9 cellular contexts compared by ENCODE assay signal in the genomic region with DNA sequence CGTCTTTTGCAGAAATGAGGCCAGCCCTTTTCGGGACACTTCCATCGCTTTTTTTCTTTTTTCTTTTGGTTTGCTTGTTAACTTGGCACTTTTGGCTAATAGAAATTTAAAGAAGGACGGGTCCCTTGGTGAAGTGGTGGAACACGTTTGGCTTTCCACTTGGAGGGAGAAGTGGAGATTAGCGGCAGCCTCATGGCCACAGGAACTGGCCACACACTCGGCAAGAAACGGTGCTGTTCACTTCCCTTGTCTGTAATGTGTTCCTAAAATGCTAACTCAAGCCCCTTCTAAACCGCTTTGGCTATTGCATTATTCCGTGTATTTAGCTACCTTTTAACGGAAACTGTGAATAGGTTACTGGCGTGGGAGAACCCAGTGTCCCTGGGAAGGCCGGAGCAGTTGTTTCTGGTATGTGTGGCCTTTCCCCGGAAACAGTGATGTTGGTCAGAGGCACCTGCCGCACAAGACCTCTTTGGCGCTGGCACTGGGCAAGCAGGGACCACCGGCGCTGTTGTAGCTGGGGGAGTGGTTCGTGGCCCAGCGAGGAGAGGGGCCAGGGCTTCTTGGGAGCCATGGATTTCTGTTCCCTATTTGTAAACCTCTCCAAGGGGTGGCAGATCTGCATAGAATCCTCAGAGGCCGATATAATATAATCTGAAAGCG. TPM values are rescaled to one million over a fixed set of nuclear protein-coding genes. Genes with fewer than 3 reads are reported as not detected.
DNase-seq lines count a peak whose midpoint lies in the region; ATAC-seq and TF ChIP-seq lines count a peak whose summit lies in the region.
"Had no signal": no experiment of that assay in that cellular context is flagged by ENCODE, and none has a peak within 500 bp of the region (broad histone marks: within the 10 kb centered on the region; RNA-seq: fewer than 3 reads in every experiment).

No MANE protein-coding gene starts in this region.

- no peak overlapping the region for H3K27ac Mint-ChIP-seq in WTC11

- H3K9ac ChIP-seq in HCT116 (ENCODE audit: low read length) (peak overlapping the region; percentile 65), skeletal muscle satellite cell (ENCODE audit: low read depth, low read length) (peak overlapping the region; percentile 77)

- peak overlapping the region; percentile 53 to 71 for H3K4me3 ChIP-seq in HCT116 (replicated peaks in 1 of 2; ENCODE audit: low read depth in 1 of 2, low read length in 2 of 2)
- peak overlapping the region; percentile 65 for H3K4me3 ChIP-seq in hepatocyte
- peak overlapping the region; percentile 74 for H3K4me3 ChIP-seq in skeletal muscle satellite cell (ENCODE audit: low read length)

- no peaks in the 10 kb centered on the region for H3K9me2 ChIP-seq in HCT116 (ENCODE audit: insufficient read depth)
- H3K9me2 ChIP-seq in hepatocyte (replicated peaks; ENCODE audit: insufficient read depth) = no peaks in the 10 kb centered on the region

- H3K36me3 ChIP-seq in HCT116 (ENCODE audit: control insufficient read depth in 1 of 2, insufficient read depth in 2 of 2, low read length in 2 of 2) (no peaks in the 10 kb centered on the region), hepatocyte (replicated peaks; ENCODE audit: insufficient read depth, low read depth) (no peaks in the 10 kb centered on the region), skeletal muscle satellite cell (ENCODE audit: insufficient read depth, low read length) (no peaks in the 10 kb centered on the region)
- H3K36me3 ChIP-seq: neutrophil had no signal

- H3K27me3 Mint-ChIP-seq in WTC11 (ENCODE audit: low read depth) = peaks cover 60% of the 10 kb centered on the region

- intact Hi-C loops in HCT116 (cut with micrococcal nuclease) = loop anchor here (5.0 kb wide), 1 partner anchor 62 kb away; no protein-coding TSS in a partner anchor

- CTCF ChIA-PET in HCT116 (lab: Charles Lee) (interaction anchor here (2.0 kb wide), 1 partner anchor 63 kb away, joined by 7 read pairs; no protein-coding TSS in a partner anchor), WTC11 (lab: Charles Lee) (interaction anchor here (0.6 kb wide), 1 partner anchor 28 kb away, joined by 3 read pairs; no protein-coding TSS in a partner anchor)

- H3K9me3 Mint-ChIP-seq in WTC11 = no peaks in the 10 kb centered on the region

- H3K4me3 Mint-ChIP-seq in WTC11 = peak overlapping the region; percentile 66

- H3K9me3 ChIP-seq in HCT116 (ENCODE audit: control insufficient read depth in 1 of 2, insufficient read depth in 1 of 2, low read depth in 1 of 2, low read length in 2 of 2) = no peaks in the 10 kb centered on the region
- H3K9me3 ChIP-seq in hepatocyte (ENCODE audit: low read depth) = no peaks in the 10 kb centered on the region
- no peaks in the 10 kb centered on the region for H3K9me3 ChIP-seq in skeletal muscle satellite cell (replicated peaks; ENCODE audit: low read length)
- H3K9me3 ChIP-seq: neutrophil had no signal

- RAD21 ChIA-PET in HCT116 (lab: Charles Lee; ENCODE audit: low non-redundant PET in 1 of 2, low total read pairs in 2 of 2, uncharacterized antibody in 2 of 2, unreplicated experiment in 2 of 2) = no interaction called here

- TF ChIP-seq RAD21 in HCT116 (IDR thresholded peaks at IDR 0.05; ENCODE audit: low read depth) = no peak

- H4K20me1 ChIP-seq in HCT116 (ENCODE audit: insufficient read depth) = no peaks in the 10 kb centered on the region
- H4K20me1 ChIP-seq in hepatocyte (ENCODE audit: insufficient read depth, poor library complexity, severe bottlenecking) = no peaks in the 10 kb centered on the region

- no peaks in the 10 kb centered on the region for H3K36me3 Mint-ChIP-seq in WTC11

- TF ChIP-seq CTCF in HCT116 (IDR thresholded peaks at IDR 0.05 in 2 of 3, conservative IDR thresholded peaks at IDR 0.05 in 1 of 3; ENCODE audit: borderline replicate concordance in 1 of 3, insufficient read depth in 1 of 3, low read depth in 2 of 3, low read length in 2 of 3) (no peak), WTC11 (IDR thresholded peaks at IDR 0.05) (no peak), hepatocyte (IDR thresholded peaks at IDR 0.05; ENCODE audit: poor library complexity) (no peak)

- peak overlapping the region; percentile 93 for H3K4me2 ChIP-seq in HCT116 (ENCODE audit: low read length)
- H3K4me2 ChIP-seq in hepatocyte = peak overlapping the region; percentile 92
- peak overlapping the region; percentile 91 for H3K4me2 ChIP-seq in skeletal muscle satellite cell (ENCODE audit: low read length)

- no peak for ATAC-seq in HCT116
- ATAC-seq in WTC11 = no peak

- TSS peak; percentile 55 for BruUV-seq in HCT116 (replicated peaks; lab: Mats Ljungman, UMichigan)

- H3K79me2 ChIP-seq in HCT116 (ENCODE audit: insufficient read depth, low read length) = peaks cover 33% of the 10 kb centered on the region
- H3K79me2 ChIP-seq in hepatocyte = peaks cover 28% of the 10 kb centered on the region

- no peak for DNase-seq in HCT116 (ENCODE audit: low read depth, low spot score)
- DNase-seq in WTC11 (ENCODE audit: low spot score) = no peak
- no peak for DNase-seq in hepatocyte (ENCODE audit: low spot score)
- no peak for DNase-seq in T-helper 9 cell
- no peak for DNase-seq in effector CD8-positive, alpha-beta T cell (lab: John Stamatoyannopoulos, UW)
- no peak for DNase-seq in HUDEP-2 (lab: John Stamatoyannopoulos, UW; ENCODE audit: unreplicated experiment in 76 of 76)
- no peak for DNase-seq in activated CD8-positive, alpha-beta memory T cell treated with anti-CD3 and anti-CD28 coated beads for 24 hours

- 47% methylated on average over 22 of the region's 22 CpGs for WGBS in hepatocyte (ENCODE audit: low lambda C conversion rate, missing lambda C conversion rate)

- POLR2A ChIA-PET in HCT116 (lab: Charles Lee) = no interaction called here
- POLR2A ChIA-PET in WTC11 (lab: Charles Lee) = no interaction called here

- H2AFZ ChIP-seq in HCT116 (ENCODE audit: low read depth, low read length, poor library complexity, severe bottlenecking) (no peak overlapping the region), hepatocyte (peak overlapping the region; percentile 24)

- no peak for TF ChIP-seq POLR2A in HCT116 (IDR thresholded peaks at IDR 0.05; ENCODE audit: borderline replicate concordance, extremely low read depth, insufficient read depth, insufficient read length)

- peak overlapping the region; percentile 90 for H3K27ac ChIP-seq in HCT116 (ENCODE audit: low read depth, low read length)
- H3K27ac ChIP-seq in hepatocyte = peak overlapping the region; percentile 82
- H3K27ac ChIP-seq: neutrophil had no signal

- peaks cover 47 to 68% of the 10 kb centered on the region in 2 experiments for H3K4me1 ChIP-seq in HCT116 (ENCODE audit: control insufficient read depth in 1 of 2, insufficient read depth in 2 of 2, low read length in 2 of 2)
- peaks cover 37% of the 10 kb centered on the region for H3K4me1 ChIP-seq in hepatocyte (ENCODE audit: insufficient read depth)
- H3K4me1 ChIP-seq in skeletal muscle satellite cell (ENCODE audit: control insufficient read depth, insufficient read depth, low read length) = peaks cover 45% of the 10 kb centered on the region

- H3K27me3 ChIP-seq in HCT116 (ENCODE audit: insufficient read depth, low read length) (no peaks in the 10 kb centered on the region), hepatocyte (no peaks in the 10 kb centered on the region), skeletal muscle satellite cell (ENCODE audit: control insufficient read depth, insufficient read depth, low read length) (no peaks in the 10 kb centered on the region)

- peaks cover 24% of the 10 kb centered on the region for H3K4me1 Mint-ChIP-seq in WTC11

TF ChIP-seq in HCT116, 20 proteins besides CTCF, POLR2A, EP300 and RAD21 (continues in another document):
- TF ChIP-seq ZNF274 (IDR thresholded peaks at IDR 0.05; ENCODE audit: low read depth, low read length) = no peak
- no peak for TF ChIP-seq CBX3 (IDR thresholded peaks at IDR 0.05; ENCODE audit: low read depth)
- TF ChIP-seq CEBPB (IDR thresholded peaks at IDR 0.05; ENCODE audit: low read depth) = no peak
- no peak for TF ChIP-seq JUND (IDR thresholded peaks at IDR 0.05)
- no peak for TF ChIP-seq EGR1 (IDR thresholded peaks at IDR 0.05; ENCODE audit: low read depth)

TF ChIP-seq in WTC11, 78 proteins besides CTCF, POLR2A, EP300 and RAD21:
- TF ChIP-seq, protein P1, sequence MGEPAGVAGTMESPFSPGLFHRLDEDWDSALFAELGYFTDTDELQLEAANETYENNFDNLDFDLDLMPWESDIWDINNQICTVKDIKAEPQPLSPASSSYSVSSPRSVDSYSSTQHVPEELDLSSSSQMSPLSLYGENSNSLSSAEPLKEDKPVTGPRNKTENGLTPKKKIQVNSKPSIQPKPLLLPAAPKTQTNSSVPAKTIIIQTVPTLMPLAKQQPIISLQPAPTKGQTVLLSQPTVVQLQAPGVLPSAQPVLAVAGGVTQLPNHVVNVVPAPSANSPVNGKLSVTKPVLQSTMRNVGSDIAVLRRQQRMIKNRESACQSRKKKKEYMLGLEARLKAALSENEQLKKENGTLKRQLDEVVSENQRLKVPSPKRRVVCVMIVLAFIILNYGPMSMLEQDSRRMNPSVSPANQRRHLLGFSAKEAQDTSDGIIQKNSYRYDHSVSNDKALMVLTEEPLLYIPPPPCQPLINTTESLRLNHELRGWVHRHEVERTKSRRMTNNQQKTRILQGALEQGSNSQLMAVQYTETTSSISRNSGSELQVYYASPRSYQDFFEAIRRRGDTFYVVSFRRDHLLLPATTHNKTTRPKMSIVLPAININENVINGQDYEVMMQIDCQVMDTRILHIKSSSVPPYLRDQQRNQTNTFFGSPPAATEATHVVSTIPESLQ (CRISPR knock-in tag; IDR thresholded peaks at IDR 0.05) = no peak
- TF ChIP-seq, protein P2, sequence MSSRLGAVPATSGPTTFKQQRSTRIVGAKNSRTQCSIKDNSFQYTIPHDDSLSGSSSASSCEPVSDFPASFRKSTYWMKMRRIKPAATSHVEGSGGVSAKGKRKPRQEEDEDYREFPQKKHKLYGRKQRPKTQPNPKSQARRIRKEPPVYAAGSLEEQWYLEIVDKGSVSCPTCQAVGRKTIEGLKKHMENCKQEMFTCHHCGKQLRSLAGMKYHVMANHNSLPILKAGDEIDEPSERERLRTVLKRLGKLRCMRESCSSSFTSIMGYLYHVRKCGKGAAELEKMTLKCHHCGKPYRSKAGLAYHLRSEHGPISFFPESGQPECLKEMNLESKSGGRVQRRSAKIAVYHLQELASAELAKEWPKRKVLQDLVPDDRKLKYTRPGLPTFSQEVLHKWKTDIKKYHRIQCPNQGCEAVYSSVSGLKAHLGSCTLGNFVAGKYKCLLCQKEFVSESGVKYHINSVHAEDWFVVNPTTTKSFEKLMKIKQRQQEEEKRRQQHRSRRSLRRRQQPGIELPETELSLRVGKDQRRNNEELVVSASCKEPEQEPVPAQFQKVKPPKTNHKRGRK (CRISPR knock-in tag; IDR thresholded peaks at IDR 0.05; ENCODE audit: borderline replicate concordance) = no peak

RNA-seq across cellular contexts. Expression of a gene that starts 1.0 kb away (rescaled TPM):
- total RNA-seq in HCT116 (2021; ENCODE audit: unreplicated experiment) (23.4 TPM), WTC11 (2021) (0.62 to 1.2 TPM (median 1.0 TPM) in 3 replicates), hepatocyte (134 and 156 TPM in 2 replicates)
- 41.1 and 42.2 TPM in 2 replicates for polyA plus RNA-seq in HCT116 (2012)
- polyA plus RNA-seq in hepatocyte = 329 and 383 TPM in 2 replicates
- total RNA-seq in skeletal muscle satellite cell (2012; rRNA removed) = 4.8 TPM in 1 of 2 replicates, not detected in the other

Comparison
In these comparisons a context has a peak if more than half of its experiments do, and no peak if none do; other contexts are left out.
1. RNA of a gene that starts 1.0 kb away (total RNA-seq): 134 to 156 TPM in hepatocyte and 23.4 TPM in HCT116 (single experiment); 0.62 to 1.2 TPM in WTC11; every median in the first group is over 10 times any median in the second.
2. Peak in every context shown above with its lines, with median percentiles within 50 percentile points of each other: H3K4me2 ChIP-seq and H3K4me3 ChIP-seq.